In the genomic region with DNA sequence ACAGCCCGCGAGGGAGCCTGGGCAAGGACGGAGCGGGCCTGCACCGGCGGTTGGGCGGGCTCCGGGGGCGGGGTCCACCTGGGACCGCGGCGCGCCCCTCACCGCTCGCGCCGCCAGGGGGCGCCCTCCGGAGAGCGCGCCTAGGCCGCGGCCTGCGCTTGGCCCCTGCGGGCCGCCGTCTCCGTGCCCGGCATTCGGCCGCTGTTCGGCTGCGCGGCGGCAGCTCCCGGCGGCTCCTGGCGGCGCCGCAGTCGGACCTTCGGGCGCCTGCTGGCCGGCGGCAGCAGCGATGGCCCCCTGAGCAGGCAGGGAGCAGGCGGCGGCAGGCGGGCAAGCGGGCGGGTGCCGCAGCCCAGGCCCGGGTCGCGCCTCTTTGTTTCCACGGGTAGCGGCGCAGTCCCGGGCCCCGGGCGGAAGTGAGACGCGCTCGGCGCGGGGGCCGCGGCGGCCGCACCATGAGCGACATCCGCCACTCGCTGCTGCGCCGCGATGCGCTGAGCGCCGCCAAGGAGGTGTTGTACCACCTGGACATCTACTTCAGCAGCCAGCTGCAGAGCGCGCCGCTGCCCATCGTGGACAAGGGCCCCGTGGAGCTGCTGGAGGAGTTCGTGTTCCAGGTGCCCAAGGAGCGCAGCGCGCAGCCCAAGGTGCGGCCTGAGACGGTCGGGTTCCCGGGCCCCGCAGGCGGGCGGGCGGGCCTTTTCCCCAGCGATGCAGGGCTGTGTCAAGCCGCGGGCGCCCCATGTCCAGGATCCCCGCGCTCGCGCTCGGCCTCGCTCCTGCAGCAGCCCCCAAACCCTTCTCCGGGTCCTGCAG, we compare ENCODE assay signal across 8 cellular contexts. TPM values are rescaled to one million over a fixed set of nuclear protein-coding genes. Genes with fewer than 3 reads are reported as not detected.
A peak's percentile ranks its signal among the peaks of the same experiment; 100 is the strongest.
DNase-seq lines count a peak whose midpoint lies in the region; ATAC-seq, FAIRE-seq and TF ChIP-seq lines count a peak whose summit lies in the region.

A gene (plus strand): TSS at position 193 of the 816 bp plus-strand sequence. CDS start 263 bp downstream, at position 456.

- peaks cover 13% of the 10 kb centered on the region for H3K79me2 ChIP-seq in OCI-LY7 (ENCODE audit: insufficient read depth, low read depth, low read length)

- H3K36me3 ChIP-seq in OCI-LY7 (ENCODE audit: insufficient read depth, low read length), result peaks cover 79% of the 10 kb centered on the region
- peaks cover 0 to 12% of the 10 kb centered on the region in 2 donors for H3K36me3 ChIP-seq in esophagus (ENCODE audit: control insufficient read depth in 2 of 2, insufficient read depth in 2 of 2, low read length in 1 of 2)
- peaks cover 9 to 56% of the 10 kb centered on the region in 2 donors for H3K36me3 ChIP-seq in muscle layer of duodenum (ENCODE audit: control insufficient read depth in 1 of 2, insufficient read depth in 2 of 2, low read length in 2 of 2)

- ATAC-seq in GM19468 (IDR thresholded peaks at IDR 0.05; ENCODE audit: extremely low read depth, unreplicated experiment), result peak; percentile 78

- peak; percentile 66 for TF ChIP-seq CTCF in D721Med (IDR thresholded peaks at IDR 0.05; ENCODE audit: insufficient read depth, missing control alignments)
- TF ChIP-seq CTCF in OCI-LY7 (conservative IDR thresholded peaks at IDR 0.05; ENCODE audit: low read length), result no peak; the same call in 1 of the 2 replicates

- intact Hi-C loops in OCI-LY7 (cut with micrococcal nuclease; ENCODE audit: unreplicated experiment), result loop anchor here (1.0 to 5.0 kb wide), 5 partner anchors 13 to 267 kb away; a partner anchor contains a TSS

- H3K4me2 ChIP-seq in OCI-LY7 (ENCODE audit: low read length), result peak within 1 kb of the TSS; percentile 97

- DNase-seq in D721Med (ENCODE audit: insufficient read length, low spot score) (peak; percentile 68), HS-27A (ENCODE audit: low read depth) (peak; percentile 5), OCI-LY7 (ENCODE audit: low spot score) (peak; percentile 88), activated T-cell treated with anti-CD3 and anti-CD28 coated beads for 48 hours (ENCODE audit: low read depth) (peak; percentile 87)
- DNase-seq in stimulated activated CD8-positive, alpha-beta memory T cell treated with anti-CD3 and anti-CD28 coated beads, Interleukin-7, amount 100 ng/mL, for 4 hours (ENCODE audit: low read depth in 2 of 2), result peak; percentile 52 to 79

- POLR2A ChIA-PET in OCI-LY7 (lab: Charles Lee), result interaction anchor here (0.6 to 1.9 kb wide), 5 partner anchors 8 to 111 kb away, joined by 3 to 7 read pairs (median 4); no protein-coding TSS in a partner anchor

- 1% methylated on average over 80 to 107 of the region's 107 CpGs for WGBS in esophagus, 2 donors

- no peaks in the 10 kb centered on the region for H4K20me1 ChIP-seq in OCI-LY7 (ENCODE audit: insufficient read depth, low read length)

- H3K4me3 ChIP-seq in OCI-LY7 (ENCODE audit: low read depth, low read length, poor library complexity, severe bottlenecking), result peak within 1 kb of the TSS; percentile 84
- peak within 1 kb of the TSS; percentile 82 to 89 for H3K4me3 ChIP-seq in esophagus (ENCODE audit: low read depth in 1 of 2, low read length in 2 of 2)
- H3K4me3 ChIP-seq in muscle layer of duodenum (ENCODE audit: low read depth in 1 of 2, low read length in 2 of 2), result peak within 1 kb of the TSS; percentile 67 to 95

- H2AFZ ChIP-seq in OCI-LY7 (ENCODE audit: low read length), result peak within 1 kb of the TSS; percentile 56; the same call in 1 of the 2 replicates

- BruUV-seq in OCI-LY7 (replicated peaks; lab: Mats Ljungman, UMichigan), result no TSS peak

- CTCF ChIA-PET in OCI-LY7 (lab: Charles Lee; ENCODE audit: unreplicated experiment), result interaction anchor here (0.8 to 0.9 kb wide), 2 partner anchors 10 to 14 kb away, joined by 3 to 4 read pairs; no protein-coding TSS in a partner anchor

- FAIRE-seq in D721Med (lab: Jason Lieb, UNC), result no peak

- peaks cover 22% of the 10 kb centered on the region for H3K4me1 ChIP-seq in OCI-LY7 (ENCODE audit: insufficient read depth, low read length, poor library complexity, severe bottlenecking)
- peaks cover 0 to 4% of the 10 kb centered on the region in 2 donors for H3K4me1 ChIP-seq in esophagus (ENCODE audit: control insufficient read depth in 2 of 2, insufficient read depth in 2 of 2, low read length in 1 of 2)
- H3K4me1 ChIP-seq in muscle layer of duodenum (ENCODE audit: control insufficient read depth in 1 of 2, insufficient read depth in 2 of 2, low read length in 2 of 2), result peaks cover 5 to 18% of the 10 kb centered on the region in 2 donors

- H3K27me3 ChIP-seq in esophagus (ENCODE audit: control insufficient read depth in 1 of 2, insufficient read depth in 2 of 2, low read length in 2 of 2), result no peaks in the 10 kb centered on the region
- H3K27me3 ChIP-seq in muscle layer of duodenum (ENCODE audit: low read depth, low read length), result no peaks in the 10 kb centered on the region

- no peaks in the 10 kb centered on the region for H3K9me2 ChIP-seq in OCI-LY7 (ENCODE audit: insufficient read depth, low read length)

- H3K27ac ChIP-seq in OCI-LY7 (ENCODE audit: low read depth, low read length, poor library complexity, severe bottlenecking) (peak within 1 kb of the TSS; percentile 72), esophagus (ENCODE audit: low read depth in 2 of 2, low read length in 1 of 2) (peak within 1 kb of the TSS; percentile 89 to 94), muscle layer of duodenum (ENCODE audit: low read length) (no peak within 1 kb of the TSS)

- H3K9me3 ChIP-seq in OCI-LY7 (ENCODE audit: low read length), result no peaks in the 10 kb centered on the region
- H3K9me3 ChIP-seq in esophagus (ENCODE audit: control insufficient read depth in 2 of 2, insufficient read depth in 1 of 2, low read depth in 1 of 2, low read length in 1 of 2), result no peaks in the 10 kb centered on the region
- no peaks in the 10 kb centered on the region for H3K9me3 ChIP-seq in muscle layer of duodenum (ENCODE audit: control insufficient read depth in 1 of 2, low read length in 2 of 2)

RNA-seq across cellular contexts. Expression of the gene that starts here (rescaled TPM):
- 27.2 and 33.0 TPM in 2 replicates for total RNA-seq in OCI-LY7 (2014; rRNA removed; shearing (Covaris generic))
- 38.8 and 40.9 TPM in 2 replicates for total RNA-seq in OCI-LY7 (2022)
- polyA plus RNA-seq in esophagus, result 10 to 100 TPM in 1 of 2 donors, 1 to 10 TPM in 1; 8.9 to 11.8 TPM

Comparison
In these comparisons a context has a peak if more than half of its experiments do, and no peak if none do; other contexts are left out.
1. DNase-seq: peak in every context shown above with its lines; median percentile 88 in OCI-LY7; 87 in activated T-cell treated with anti-CD3 and anti-CD28 coated beads for 48 hours; 68 in D721Med; 66 in stimulated activated CD8-positive, alpha-beta memory T cell treated with anti-CD3 and anti-CD28 coated beads, Interleukin-7, amount 100 ng/mL, for 4 hours; 5 in HS-27A.